ENCODE assay signal across 8 cellular contexts in the genomic region with DNA sequence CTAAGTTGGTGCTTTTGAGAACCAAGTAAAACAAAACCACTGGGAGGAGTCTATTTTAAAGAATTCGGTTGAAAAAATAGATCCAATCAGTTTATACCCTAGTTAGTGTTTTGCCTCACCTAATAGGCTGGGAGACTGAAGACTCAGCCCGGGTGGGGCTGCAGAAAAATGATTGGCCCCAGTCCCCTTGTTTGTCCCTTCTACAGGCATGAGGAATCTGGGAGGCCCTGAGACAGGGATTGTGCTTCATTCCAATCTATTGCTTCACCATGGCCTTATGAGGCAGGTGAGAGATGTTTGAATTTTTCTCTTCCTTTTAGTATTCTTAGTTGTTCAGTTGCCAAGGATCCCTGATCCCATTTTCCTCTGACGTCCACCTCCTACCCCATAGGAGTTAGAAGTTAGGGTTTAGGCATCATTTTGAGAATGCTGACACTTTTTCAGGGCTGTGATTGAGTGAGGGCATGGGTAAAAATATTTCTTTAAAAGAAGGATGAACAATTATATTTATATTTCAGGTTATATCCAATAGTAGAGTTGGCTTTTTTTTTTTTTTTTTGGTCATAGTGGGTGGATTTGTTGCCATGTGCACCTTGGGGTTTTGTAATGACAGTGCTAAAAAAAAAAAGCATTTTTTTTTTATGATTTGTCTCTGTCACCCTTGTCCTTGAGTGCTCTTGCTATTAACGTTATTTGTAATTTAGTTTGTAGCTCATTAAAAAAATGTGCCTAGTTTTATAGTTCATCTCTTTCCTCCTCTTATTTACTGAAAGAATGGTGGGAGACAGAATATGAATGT. TPM values are rescaled to one million over a fixed set of nuclear protein-coding genes. Genes with fewer than 3 reads are reported as not detected.
DNase-seq lines count a peak whose midpoint lies in the region; ATAC-seq and TF ChIP-seq lines count a peak whose summit lies in the region.

No MANE protein-coding gene starts in this region.

- WGBS in spleen, 5 donors, result 63 to 73% (median 64%) methylated on average over 4 of the region's 4 CpGs

- H3K4me3 ChIP-seq in H7 (ENCODE audit: insufficient read depth, low read depth, low read length) (peak overlapping the region; percentile 39; the same call in 1 of the 2 replicates), SK-N-MC (peak overlapping the region; percentile 100), spleen (peak overlapping the region in 7 of 8 donors; percentile 42 to 94 (median 75))

- DNase-seq in H7, result no peak
- no peak for DNase-seq in SK-N-MC (ENCODE audit: low read depth, low spot score)
- DNase-seq in foreskin keratinocyte, result peak; percentile 74 to 89
- DNase-seq in spleen, result no peak
- no peak for DNase-seq in activated naive CD4-positive, alpha-beta T cell treated with Interleukin-2 at 50 U/mL for 16 hours
- no peak for DNase-seq in activated gamma-delta T cell (lab: John Stamatoyannopoulos, UW)

- H3K36me3 ChIP-seq in H7 (replicated peaks; ENCODE audit: control insufficient read depth, insufficient read depth, low read length) (peaks cover 15% of the 10 kb centered on the region), SK-N-MC (ENCODE audit: insufficient read depth, low read length) (peaks cover 35% of the 10 kb centered on the region), spleen (peaks cover 0 to 53% (median 2%) of the 10 kb centered on the region in 6 donors)

- peak overlapping the region; percentile 92 for H3K9ac ChIP-seq in SK-N-MC (ENCODE audit: insufficient read length)

- no peak for ATAC-seq in foreskin keratinocyte
- ATAC-seq in HG02759 (IDR thresholded peaks at IDR 0.05; ENCODE audit: unreplicated experiment), result no peak
- ATAC-seq in HG02623 (IDR thresholded peaks at IDR 0.05; ENCODE audit: unreplicated experiment), result no peak

- no peak for TF ChIP-seq POLR2A in spleen (IDR thresholded peaks at IDR 0.05)

- H3K27me3 ChIP-seq in H7 (ENCODE audit: control insufficient read depth, insufficient read depth, low read length) (no peaks in the 10 kb centered on the region), foreskin keratinocyte (no peaks in the 10 kb centered on the region), spleen (replicated peaks in 1 of 7) (no peaks in the 10 kb centered on the region)

- H3K9me3 ChIP-seq in SK-N-MC (ENCODE audit: low read depth, low read length) (no peaks in the 10 kb centered on the region), spleen (no peaks in the 10 kb centered on the region)

- no peak for TF ChIP-seq CTCF in foreskin keratinocyte (conservative IDR thresholded peaks at IDR 0.05)
- no peak for TF ChIP-seq CTCF in spleen (IDR thresholded peaks at IDR 0.05 in 8 of 11, conservative IDR thresholded peaks at IDR 0.05 in 3 of 11)

- H3K4me1 ChIP-seq in foreskin keratinocyte (peaks cover 18% of the 10 kb centered on the region), spleen (peaks cover 27 to 67% (median 53%) of the 10 kb centered on the region in 6 donors)

- H3K27ac ChIP-seq in SK-N-MC (peak overlapping the region; percentile 89), foreskin keratinocyte (peak overlapping the region; percentile 80), spleen (peak overlapping the region; percentile 71 to 97 (median 94))

- intact Hi-C loops in spleen (cut with DNase I; ENCODE audit: low total_unique reads), result no loop called here

RNA-seq across cellular contexts. Expression of gene RAB5B, which starts 1.6 kb away (rescaled TPM):
- total RNA-seq in H7 (2014; rRNA removed; shearing (Covaris generic)), result 52.1 and 52.4 TPM in 2 replicates
- total RNA-seq in foreskin keratinocyte, result 58.2 and 75.3 TPM in 2 replicates
- polyA plus RNA-seq in foreskin keratinocyte, result 42.4 and 45.9 TPM in 2 replicates
- 100 to 1,000 TPM in 1 of 7 donors, 10 to 100 TPM in 6; 70.5 to 101 (median 94.4) TPM for total RNA-seq in spleen
- polyA plus RNA-seq in spleen, result 10 to 100 TPM; 30.9 to 48.4 (median 35.1) TPM

RNA-seq across cellular contexts. Expression of gene CDK2, which starts 5.6 kb away (rescaled TPM):
- total RNA-seq in H7 (2014; rRNA removed; shearing (Covaris generic)), result 63.3 and 68.0 TPM in 2 replicates
- 71.3 and 75.5 TPM in 2 replicates for total RNA-seq in foreskin keratinocyte
- polyA plus RNA-seq in foreskin keratinocyte, result 39.4 and 52.8 TPM in 2 replicates
- 10 to 100 TPM; 21.4 to 46.6 (median 30.9) TPM for total RNA-seq in spleen
- 10 to 100 TPM; 11.9 to 16.2 (median 12.9) TPM for polyA plus RNA-seq in spleen

RNA-seq across cellular contexts. Expression of gene PMEL, which starts 6.4 kb away (rescaled TPM):
- 28.4 and 38.1 TPM in 2 replicates for total RNA-seq in H7 (2014; rRNA removed; shearing (Covaris generic))
- total RNA-seq in foreskin keratinocyte, result 0.85 and 1.3 TPM in 2 replicates
- 1.0 and 1.1 TPM in 2 replicates for polyA plus RNA-seq in foreskin keratinocyte
- 1 to 10 TPM in 3 of 7 donors, under 1 TPM in 4; 0.44 to 1.6 (median 0.85) TPM for total RNA-seq in spleen
- polyA plus RNA-seq in spleen, result under 1 TPM; 0.15 to 0.50 (median 0.29) TPM

RNA-seq across cellular contexts. Expression of gene SUOX, which starts 24.8 kb away (rescaled TPM):
- 24.0 and 27.2 TPM in 2 replicates for total RNA-seq in H7 (2014; rRNA removed; shearing (Covaris generic))
- total RNA-seq in foreskin keratinocyte, result 8.7 TPM in 2 replicates
- polyA plus RNA-seq in foreskin keratinocyte, result 6.2 and 6.7 TPM in 2 replicates
- total RNA-seq in spleen, result 10 to 100 TPM; 13.1 to 29.1 (median 19.8) TPM
- 1 to 10 TPM; 6.0 to 8.1 (median 6.1) TPM for polyA plus RNA-seq in spleen

RNA-seq across cellular contexts. Expression of gene DGKA, which starts 41.3 kb away (rescaled TPM):
- 7.9 and 10.9 TPM in 2 replicates for total RNA-seq in H7 (2014; rRNA removed; shearing (Covaris generic))
- 252 and 284 TPM in 2 replicates for total RNA-seq in foreskin keratinocyte
- polyA plus RNA-seq in foreskin keratinocyte, result 214 and 218 TPM in 2 replicates
- total RNA-seq in spleen, result 100 to 1,000 TPM; 132 to 261 (median 197) TPM
- 100 to 1,000 TPM in 2 of 3 donors, 10 to 100 TPM in 1; 73.8 to 136 (median 105) TPM for polyA plus RNA-seq in spleen

Comparison
In these comparisons a context has a peak if more than half of its experiments do, and no peak if none do; other contexts are left out.
1. DNase-seq: peak in foreskin keratinocyte (2 of 2); none in H7 (single experiment), SK-N-MC (single experiment), spleen (single experiment), activated naive CD4-positive, alpha-beta T cell treated with Interleukin-2 at 50 U/mL for 16 hours (single experiment) and activated gamma-delta T cell (single experiment).
2. H3K4me3 ChIP-seq: peak in every context shown above with its lines; median percentile 100 in SK-N-MC; 75 in spleen; 39 in H7.
3. RNA of gene PMEL, which starts 6.4 kb away (total RNA-seq): 28.4 to 38.1 TPM in H7; 0.44 to 1.6 TPM in spleen and 0.85 to 1.3 TPM in foreskin keratinocyte; every median in the first group is over 10 times any median in the second.
4. Peak in every context shown above with its lines, with median percentiles within 50 percentile points of each other: H3K27ac ChIP-seq.